Comparison of ENCODE assay signal across 8 cellular contexts in genomic region chr11:63888170-63889086, GRCh38. TPM values are rescaled to one million over a fixed set of nuclear protein-coding genes. Genes with fewer than 3 reads are reported as not detected.
DNase-seq lines count a peak whose midpoint lies in the region; ATAC-seq and TF ChIP-seq lines count a peak whose summit lies in the region.

No MANE protein-coding gene starts in this region.

- H3K27ac ChIP-seq in A673 (ENCODE audit: low read depth, low read length, poor library complexity, severe bottlenecking) (peak overlapping the region; percentile 38), SU-DHL-6 (ENCODE audit: low read depth, low read length) (0 out of 2 replicates have a peak overlapping the region, but pooled peaks have one; percentile 12)

- peaks cover 75% of the 10 kb centered on the region for H3K79me2 ChIP-seq in SU-DHL-6 (ENCODE audit: insufficient read depth, low read length)

- peak overlapping the region; percentile 85 for H3K27ac Mint-ChIP-seq in activated naive CD8-positive, alpha-beta T cell treated with anti-CD3 and anti-CD28 coated beads, Interleukin-2, amount 50 U/mL, for 24 hours

- no peaks in the 10 kb centered on the region for H3K9me3 Mint-ChIP-seq in activated naive CD8-positive, alpha-beta T cell treated with anti-CD3 and anti-CD28 coated beads, Interleukin-2, amount 50 U/mL, for 24 hours

- H3K27me3 ChIP-seq in A673 (replicated peaks; ENCODE audit: insufficient read depth, low read depth, low read length, poor library complexity): no peaks in the 10 kb centered on the region
- H3K27me3 ChIP-seq in SU-DHL-6 (ENCODE audit: low read length): no peaks in the 10 kb centered on the region
- no peaks in the 10 kb centered on the region for H3K27me3 ChIP-seq in BE2C

- no peak overlapping the region for H3K9ac ChIP-seq in SU-DHL-6 (ENCODE audit: low read length)

- BruUV-seq in A673 (replicated peaks; lab: Mats Ljungman, UMichigan): no TSS peak

- H3K9me2 ChIP-seq in SU-DHL-6 (replicated peaks; ENCODE audit: insufficient read depth, low read length): no peaks in the 10 kb centered on the region

- H3K9me3 ChIP-seq in A673 (ENCODE audit: low read depth, low read length, poor library complexity, severe bottlenecking) (no peaks in the 10 kb centered on the region), SU-DHL-6 (ENCODE audit: insufficient read depth, low read length) (no peaks in the 10 kb centered on the region), iPS-18c (ENCODE audit: control insufficient read depth, insufficient read depth, low read length) (no peaks in the 10 kb centered on the region), BE2C (no peaks in the 10 kb centered on the region)

- TF ChIP-seq CTCF in A673 (conservative IDR thresholded peaks at IDR 0.05; ENCODE audit: low read depth, low read length) (no peak), SU-DHL-6 (IDR thresholded peaks at IDR 0.05; ENCODE audit: insufficient read depth, low read length, poor library complexity, severe bottlenecking) (no peak), BE2C (IDR thresholded peaks at IDR 0.05; ENCODE audit: low read depth, low read length) (no peak)

- H3K4me1 ChIP-seq in A673 (ENCODE audit: insufficient read depth, low read length, poor library complexity, severe bottlenecking): peaks cover 5% of the 10 kb centered on the region
- no peaks in the 10 kb centered on the region for H3K4me1 ChIP-seq in BE2C

- peaks cover 6% of the 10 kb centered on the region for H3K36me3 Mint-ChIP-seq in activated naive CD8-positive, alpha-beta T cell treated with anti-CD3 and anti-CD28 coated beads, Interleukin-2, amount 50 U/mL, for 24 hours (ENCODE audit: low read depth)

- DNase-seq in A673 (ENCODE audit: low spot score): no peak
- DNase-seq in HUDEP-2 (lab: John Stamatoyannopoulos, UW; ENCODE audit: unreplicated experiment in 76 of 76): peak in 55 of 76 experiments; percentile 15 to 72 (median 47)
- peak; percentile 68 for DNase-seq in activated naive CD8-positive, alpha-beta T cell treated with anti-CD3 and anti-CD28 coated beads, Interleukin-2, amount 50 U/mL, for 24 hours
- DNase-seq in stimulated activated CD4-positive, alpha-beta T cell treated with anti-CD3 and anti-CD28 coated beads, Interleukin-12 subunit alpha, Interleukin-12 subunit beta, amount 100 ng/mL, for 4 hours: peak; percentile 54
- no peak for DNase-seq in BE2C

- peaks cover 75% of the 10 kb centered on the region for H3K4me1 Mint-ChIP-seq in activated naive CD8-positive, alpha-beta T cell treated with anti-CD3 and anti-CD28 coated beads, Interleukin-2, amount 50 U/mL, for 24 hours

- intact Hi-C loops in A673 (cut with micrococcal nuclease; ENCODE audit: unreplicated experiment): no loop called here

- H3K36me3 ChIP-seq in A673 (ENCODE audit: insufficient read depth, low read length, poor library complexity, severe bottlenecking) (no peaks in the 10 kb centered on the region), SU-DHL-6 (ENCODE audit: low read length) (no peaks in the 10 kb centered on the region), BE2C (no peaks in the 10 kb centered on the region)

- no peak overlapping the region for H2AFZ ChIP-seq in SU-DHL-6 (ENCODE audit: low read depth, low read length, severe bottlenecking)

- POLR2A ChIA-PET in A673 (lab: Charles Lee; ENCODE audit: low non-redundant PET): no interaction called here

- peak overlapping the region; percentile 80 for H3K4me3 Mint-ChIP-seq in activated naive CD8-positive, alpha-beta T cell treated with anti-CD3 and anti-CD28 coated beads, Interleukin-2, amount 50 U/mL, for 24 hours

- peaks cover 3% of the 10 kb centered on the region; the same call in 1 of the 2 replicates for H4K20me1 ChIP-seq in SU-DHL-6 (ENCODE audit: low read depth, low read length)

- peak; percentile 80 for ATAC-seq in GM19043 (IDR thresholded peaks at IDR 0.05; ENCODE audit: low read depth, unreplicated experiment)
- ATAC-seq in activated naive CD8-positive, alpha-beta T cell treated with anti-CD3 and anti-CD28 coated beads, Interleukin-2, amount 50 U/mL, for 24 hours: peak; percentile 73

- no peaks in the 10 kb centered on the region for H3F3A ChIP-seq in SU-DHL-6 (ENCODE audit: insufficient read depth)

- H3K4me2 ChIP-seq in SU-DHL-6 (ENCODE audit: low read depth, low read length, poor library complexity, severe bottlenecking): no peak overlapping the region

- CTCF ChIA-PET in A673 (lab: Charles Lee): no interaction called here

- no peaks in the 10 kb centered on the region for H3K27me3 Mint-ChIP-seq in activated naive CD8-positive, alpha-beta T cell treated with anti-CD3 and anti-CD28 coated beads, Interleukin-2, amount 50 U/mL, for 24 hours

- no peak overlapping the region for H3K4me3 ChIP-seq in A673 (ENCODE audit: low read depth, low read length, poor library complexity, severe bottlenecking)
- no peak overlapping the region for H3K4me3 ChIP-seq in SU-DHL-6 (ENCODE audit: insufficient read depth, low read length, poor library complexity, severe bottlenecking)
- H3K4me3 ChIP-seq in iPS-18c (ENCODE audit: insufficient read depth, low read depth, low read length): peak overlapping the region; percentile 16; the same call in 1 of the 2 replicates
- no peak overlapping the region for H3K4me3 ChIP-seq in BE2C (ENCODE audit: low read depth, low read length)

RNA-seq across cellular contexts. Expression of gene RCOR2, which starts 28.5 kb away (rescaled TPM):
- total RNA-seq in A673 (2021): 3.9 and 7.6 TPM in 2 replicates
- 50.2 TPM for polyA plus RNA-seq in BE2C (2012; ENCODE audit: insufficient read depth, insufficient read length, low read depth)

RNA-seq across cellular contexts. Expression of gene MARK2, which starts 49.5 kb away (rescaled TPM):
- 54.9 and 61.7 TPM in 2 replicates for total RNA-seq in A673 (2021)
- polyA plus RNA-seq in BE2C (2012; ENCODE audit: insufficient read depth, insufficient read length, low read depth): 25.2 TPM

RNA-seq across cellular contexts. Expression of gene NAA40, which starts 50.4 kb away (rescaled TPM):
- total RNA-seq in A673 (2021): 44.8 and 51.2 TPM in 2 replicates
- 17.7 TPM for polyA plus RNA-seq in BE2C (2012; ENCODE audit: insufficient read depth, insufficient read length, low read depth)

Comparison
In these comparisons a context has a peak if more than half of its experiments do, and no peak if none do; other contexts are left out.
1. DNase-seq: peak in HUDEP-2 (55 of 76), activated naive CD8-positive, alpha-beta T cell treated with anti-CD3 and anti-CD28 coated beads, Interleukin-2, amount 50 U/mL, for 24 hours (single experiment) and stimulated activated CD4-positive, alpha-beta T cell treated with anti-CD3 and anti-CD28 coated beads, Interleukin-12 subunit alpha, Interleukin-12 subunit beta, amount 100 ng/mL, for 4 hours (single experiment); none in A673 (single experiment) and BE2C (single experiment).